In genomic region chr10:102463983-102464382, GRCh38 we compare ENCODE assay signal across 2 cellular contexts.
A peak's percentile ranks its signal among the peaks of the same experiment; 100 is the strongest.
TF ChIP-seq lines count a peak whose summit lies in the region.

No MANE protein-coding gene starts in this region.

TF ChIP-seq in HCT116, 20 proteins besides CTCF, POLR2A, EP300 and RAD21:
- TF ChIP-seq CEBPB (IDR thresholded peaks at IDR 0.05; ENCODE audit: low read depth) (no peak), SIN3A (IDR thresholded peaks at IDR 0.05; ENCODE audit: low read depth) (no peak), TCF7L2 (IDR thresholded peaks at IDR 0.05; ENCODE audit: borderline replicate concordance, extremely low read depth, insufficient read depth, insufficient read length) (no peak), EGR1 (IDR thresholded peaks at IDR 0.05; ENCODE audit: low read depth) (no peak), ELF1 (IDR thresholded peaks at IDR 0.05; ENCODE audit: borderline replicate concordance, low read depth) (no peak), EZH2phosphoT487 (IDR thresholded peaks at IDR 0.05; ENCODE audit: borderline replicate concordance) (no peak), EZH2 (IDR thresholded peaks at IDR 0.05) (no peak), CBX3 (IDR thresholded peaks at IDR 0.05; ENCODE audit: low read depth) (no peak), POLR2AphosphoS5 (IDR thresholded peaks at IDR 0.05; ENCODE audit: low read depth, low read length) (no peak), ZFX (IDR thresholded peaks at IDR 0.05) (no peak), ZBTB33 (IDR thresholded peaks at IDR 0.05; ENCODE audit: extremely low read depth, insufficient replicate concordance, low read length) (no peak), SRF (IDR thresholded peaks at IDR 0.05; ENCODE audit: low read depth) (no peak)
- TF ChIP-seq, protein P1, sequence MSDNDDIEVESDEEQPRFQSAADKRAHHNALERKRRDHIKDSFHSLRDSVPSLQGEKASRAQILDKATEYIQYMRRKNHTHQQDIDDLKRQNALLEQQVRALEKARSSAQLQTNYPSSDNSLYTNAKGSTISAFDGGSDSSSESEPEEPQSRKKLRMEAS (IDR thresholded peaks at IDR 0.05): no peak
- TF ChIP-seq, protein P2, sequence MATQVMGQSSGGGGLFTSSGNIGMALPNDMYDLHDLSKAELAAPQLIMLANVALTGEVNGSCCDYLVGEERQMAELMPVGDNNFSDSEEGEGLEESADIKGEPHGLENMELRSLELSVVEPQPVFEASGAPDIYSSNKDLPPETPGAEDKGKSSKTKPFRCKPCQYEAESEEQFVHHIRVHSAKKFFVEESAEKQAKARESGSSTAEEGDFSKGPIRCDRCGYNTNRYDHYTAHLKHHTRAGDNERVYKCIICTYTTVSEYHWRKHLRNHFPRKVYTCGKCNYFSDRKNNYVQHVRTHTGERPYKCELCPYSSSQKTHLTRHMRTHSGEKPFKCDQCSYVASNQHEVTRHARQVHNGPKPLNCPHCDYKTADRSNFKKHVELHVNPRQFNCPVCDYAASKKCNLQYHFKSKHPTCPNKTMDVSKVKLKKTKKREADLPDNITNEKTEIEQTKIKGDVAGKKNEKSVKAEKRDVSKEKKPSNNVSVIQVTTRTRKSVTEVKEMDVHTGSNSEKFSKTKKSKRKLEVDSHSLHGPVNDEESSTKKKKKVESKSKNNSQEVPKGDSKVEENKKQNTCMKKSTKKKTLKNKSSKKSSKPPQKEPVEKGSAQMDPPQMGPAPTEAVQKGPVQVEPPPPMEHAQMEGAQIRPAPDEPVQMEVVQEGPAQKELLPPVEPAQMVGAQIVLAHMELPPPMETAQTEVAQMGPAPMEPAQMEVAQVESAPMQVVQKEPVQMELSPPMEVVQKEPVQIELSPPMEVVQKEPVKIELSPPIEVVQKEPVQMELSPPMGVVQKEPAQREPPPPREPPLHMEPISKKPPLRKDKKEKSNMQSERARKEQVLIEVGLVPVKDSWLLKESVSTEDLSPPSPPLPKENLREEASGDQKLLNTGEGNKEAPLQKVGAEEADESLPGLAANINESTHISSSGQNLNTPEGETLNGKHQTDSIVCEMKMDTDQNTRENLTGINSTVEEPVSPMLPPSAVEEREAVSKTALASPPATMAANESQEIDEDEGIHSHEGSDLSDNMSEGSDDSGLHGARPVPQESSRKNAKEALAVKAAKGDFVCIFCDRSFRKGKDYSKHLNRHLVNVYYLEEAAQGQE (IDR thresholded peaks at IDR 0.05; ENCODE audit: low read depth): no peak
- TF ChIP-seq, protein P3, sequence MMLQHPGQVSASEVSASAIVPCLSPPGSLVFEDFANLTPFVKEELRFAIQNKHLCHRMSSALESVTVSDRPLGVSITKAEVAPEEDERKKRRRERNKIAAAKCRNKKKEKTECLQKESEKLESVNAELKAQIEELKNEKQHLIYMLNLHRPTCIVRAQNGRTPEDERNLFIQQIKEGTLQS (IDR thresholded peaks at IDR 0.05): no peak

TF ChIP-seq in K562, 482 proteins besides CTCF, POLR2A, EP300 and RAD21:
- TF ChIP-seq NFE2 (IDR thresholded peaks at IDR 0.05; ENCODE audit: low read depth): 0 out of 2 replicates have a peak, but pooled peaks have one; percentile 25
- TF ChIP-seq HMBOX1 (IDR thresholded peaks at IDR 0.05): 0 out of 2 replicates have a peak, but pooled peaks have one; percentile 35
- TF ChIP-seq ZNF407 (IDR thresholded peaks at IDR 0.05; ENCODE audit: low read depth): no peak
- TF ChIP-seq, protein P4, sequence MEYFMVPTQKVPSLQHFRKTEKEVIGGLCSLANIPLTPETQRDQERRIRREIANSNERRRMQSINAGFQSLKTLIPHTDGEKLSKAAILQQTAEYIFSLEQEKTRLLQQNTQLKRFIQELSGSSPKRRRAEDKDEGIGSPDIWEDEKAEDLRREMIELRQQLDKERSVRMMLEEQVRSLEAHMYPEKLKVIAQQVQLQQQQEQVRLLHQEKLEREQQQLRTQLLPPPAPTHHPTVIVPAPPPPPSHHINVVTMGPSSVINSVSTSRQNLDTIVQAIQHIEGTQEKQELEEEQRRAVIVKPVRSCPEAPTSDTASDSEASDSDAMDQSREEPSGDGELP (CRISPR knock-in tag; IDR thresholded peaks at IDR 0.05; ENCODE audit: borderline replicate concordance): peak; percentile 29; the same call in 1 of the 2 replicates
- TF ChIP-seq, protein P5, sequence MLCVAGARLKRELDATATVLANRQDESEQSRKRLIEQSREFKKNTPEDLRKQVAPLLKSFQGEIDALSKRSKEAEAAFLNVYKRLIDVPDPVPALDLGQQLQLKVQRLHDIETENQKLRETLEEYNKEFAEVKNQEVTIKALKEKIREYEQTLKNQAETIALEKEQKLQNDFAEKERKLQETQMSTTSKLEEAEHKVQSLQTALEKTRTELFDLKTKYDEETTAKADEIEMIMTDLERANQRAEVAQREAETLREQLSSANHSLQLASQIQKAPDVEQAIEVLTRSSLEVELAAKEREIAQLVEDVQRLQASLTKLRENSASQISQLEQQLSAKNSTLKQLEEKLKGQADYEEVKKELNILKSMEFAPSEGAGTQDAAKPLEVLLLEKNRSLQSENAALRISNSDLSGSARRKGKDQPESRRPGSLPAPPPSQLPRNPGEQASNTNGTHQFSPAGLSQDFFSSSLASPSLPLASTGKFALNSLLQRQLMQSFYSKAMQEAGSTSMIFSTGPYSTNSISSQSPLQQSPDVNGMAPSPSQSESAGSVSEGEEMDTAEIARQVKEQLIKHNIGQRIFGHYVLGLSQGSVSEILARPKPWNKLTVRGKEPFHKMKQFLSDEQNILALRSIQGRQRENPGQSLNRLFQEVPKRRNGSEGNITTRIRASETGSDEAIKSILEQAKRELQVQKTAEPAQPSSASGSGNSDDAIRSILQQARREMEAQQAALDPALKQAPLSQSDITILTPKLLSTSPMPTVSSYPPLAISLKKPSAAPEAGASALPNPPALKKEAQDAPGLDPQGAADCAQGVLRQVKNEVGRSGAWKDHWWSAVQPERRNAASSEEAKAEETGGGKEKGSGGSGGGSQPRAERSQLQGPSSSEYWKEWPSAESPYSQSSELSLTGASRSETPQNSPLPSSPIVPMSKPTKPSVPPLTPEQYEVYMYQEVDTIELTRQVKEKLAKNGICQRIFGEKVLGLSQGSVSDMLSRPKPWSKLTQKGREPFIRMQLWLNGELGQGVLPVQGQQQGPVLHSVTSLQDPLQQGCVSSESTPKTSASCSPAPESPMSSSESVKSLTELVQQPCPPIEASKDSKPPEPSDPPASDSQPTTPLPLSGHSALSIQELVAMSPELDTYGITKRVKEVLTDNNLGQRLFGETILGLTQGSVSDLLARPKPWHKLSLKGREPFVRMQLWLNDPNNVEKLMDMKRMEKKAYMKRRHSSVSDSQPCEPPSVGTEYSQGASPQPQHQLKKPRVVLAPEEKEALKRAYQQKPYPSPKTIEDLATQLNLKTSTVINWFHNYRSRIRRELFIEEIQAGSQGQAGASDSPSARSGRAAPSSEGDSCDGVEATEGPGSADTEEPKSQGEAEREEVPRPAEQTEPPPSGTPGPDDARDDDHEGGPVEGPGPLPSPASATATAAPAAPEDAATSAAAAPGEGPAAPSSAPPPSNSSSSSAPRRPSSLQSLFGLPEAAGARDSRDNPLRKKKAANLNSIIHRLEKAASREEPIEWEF (CRISPR knock-in tag; IDR thresholded peaks at IDR 0.05): no peak
- TF ChIP-seq ZFP36 (IDR thresholded peaks at IDR 0.05; ENCODE audit: low read depth, low read length, partially characterized antibody): peak; percentile 8
- 0 out of 2 replicates have a peak, but pooled peaks have one; percentile 13 for TF ChIP-seq CREM (IDR thresholded peaks at IDR 0.05; ENCODE audit: low read depth)
- peak; percentile 52 for TF ChIP-seq TBP (optimal IDR thresholded peaks at IDR 0.05; ENCODE audit: low read depth, low read length)
TF ChIP-seq in K562: peak in this region for 6.
